ENCODE assay signal across 10 cellular contexts in genomic region chr7:121187222-121187621, GRCh38.
DNase-seq lines count a peak whose midpoint lies in the region; ATAC-seq, FAIRE-seq and TF ChIP-seq lines count a peak whose summit lies in the region.
"Had no signal": no experiment of that assay in that cellular context is flagged by ENCODE, and none has a peak within 500 bp of the region (broad histone marks: within the 10 kb centered on the region; RNA-seq: fewer than 3 reads in every experiment).

No MANE protein-coding gene starts in this region.

- no peaks in the 10 kb centered on the region for H3K36me3 ChIP-seq in Karpas-422 (ENCODE audit: insufficient read depth, low read length)
- no peaks in the 10 kb centered on the region for H3K36me3 ChIP-seq in left ventricle myocardium inferior

- H3K4me1 ChIP-seq in Karpas-422 (ENCODE audit: low read length) (no peaks in the 10 kb centered on the region), left ventricle myocardium inferior (peaks cover 6% of the 10 kb centered on the region)

- 0 out of 2 replicates have a peak, but pooled peaks cover 5% of the 10 kb centered on the region for H3K9me2 ChIP-seq in Karpas-422 (replicated peaks; ENCODE audit: insufficient read depth, low read length)

- H3K9ac ChIP-seq in Karpas-422 (ENCODE audit: low read length) = no peak overlapping the region

- H3K27me3 ChIP-seq in Karpas-422 (ENCODE audit: low read length) = 0 out of 2 replicates have a peak, but pooled peaks cover 2% of the 10 kb centered on the region
- H3K27me3 ChIP-seq in left ventricle myocardium inferior (ENCODE audit: low read depth) = no peaks in the 10 kb centered on the region

- H3K79me2 ChIP-seq in Karpas-422 (ENCODE audit: low read length) = no peaks in the 10 kb centered on the region

- no peak overlapping the region for H3K27ac ChIP-seq in Karpas-422 (ENCODE audit: low read length)
- H3K27ac ChIP-seq in left ventricle myocardium inferior (replicated peaks) = no peak overlapping the region

- no peak overlapping the region for H3K4me3 ChIP-seq in Karpas-422 (ENCODE audit: low read length)
- H3K4me3 ChIP-seq in left ventricle myocardium inferior = no peak overlapping the region

- H3K9me3 ChIP-seq in Karpas-422 (ENCODE audit: low read length) (no peaks in the 10 kb centered on the region), left ventricle myocardium inferior (replicated peaks) (no peaks in the 10 kb centered on the region)

- TF ChIP-seq CTCF in left ventricle myocardium inferior (IDR thresholded peaks at IDR 0.05; ENCODE audit: borderline replicate concordance) = no peak

- DNase-seq in GM18507 (ENCODE audit: extremely low spot score, insufficient read length, low read depth) (no peak), Karpas-422 (peak; percentile 37), Right ventricle myocardium superior (no peak), left cardiac atrium (no peak), left ventricle myocardium inferior (no peak), frontal cortex (ENCODE audit: low spot score in 2 of 2) (no peak)
- DNase-seq: occipital lobe had no signal

- ATAC-seq in GM21381 (IDR thresholded peaks at IDR 0.05; ENCODE audit: unreplicated experiment) = peak; percentile 96
- peak; percentile 85 for ATAC-seq in HG02981 (IDR thresholded peaks at IDR 0.05; ENCODE audit: unreplicated experiment)
- no peak for ATAC-seq in Right ventricle myocardium superior (ENCODE audit: poor library complexity)
- ATAC-seq in left cardiac atrium = no peak

- no peaks in the 10 kb centered on the region for H4K20me1 ChIP-seq in Karpas-422 (ENCODE audit: insufficient read depth, low read depth, low read length)

- FAIRE-seq in GM18507 (lab: Jason Lieb, UNC) (peak; percentile 59), frontal cortex (lab: Jason Lieb, UNC) (no peak)
- FAIRE-seq: TTC549 had no signal

- intact Hi-C loops in Right ventricle myocardium superior (cut with DNase I) (no loop called here), left cardiac atrium (cut with DNase I) (no loop called here), left ventricle myocardium inferior (cut with micrococcal nuclease) (no loop called here)

- no peak overlapping the region for H3K4me2 ChIP-seq in Karpas-422 (ENCODE audit: low read depth, low read length, poor library complexity, severe bottlenecking)

- no peak overlapping the region; the same call in 1 of the 2 replicates for H2AFZ ChIP-seq in Karpas-422 (ENCODE audit: low read length)

Comparison
In these comparisons a context has a peak if more than half of its experiments do, and no peak if none do; other contexts are left out.
1. ATAC-seq: peak in GM21381 (single experiment) and HG02981 (single experiment); none in Right ventricle myocardium superior (single experiment) and left cardiac atrium (0 of 2).